ENCODE assay signal across 2 cellular contexts in the genomic region with DNA sequence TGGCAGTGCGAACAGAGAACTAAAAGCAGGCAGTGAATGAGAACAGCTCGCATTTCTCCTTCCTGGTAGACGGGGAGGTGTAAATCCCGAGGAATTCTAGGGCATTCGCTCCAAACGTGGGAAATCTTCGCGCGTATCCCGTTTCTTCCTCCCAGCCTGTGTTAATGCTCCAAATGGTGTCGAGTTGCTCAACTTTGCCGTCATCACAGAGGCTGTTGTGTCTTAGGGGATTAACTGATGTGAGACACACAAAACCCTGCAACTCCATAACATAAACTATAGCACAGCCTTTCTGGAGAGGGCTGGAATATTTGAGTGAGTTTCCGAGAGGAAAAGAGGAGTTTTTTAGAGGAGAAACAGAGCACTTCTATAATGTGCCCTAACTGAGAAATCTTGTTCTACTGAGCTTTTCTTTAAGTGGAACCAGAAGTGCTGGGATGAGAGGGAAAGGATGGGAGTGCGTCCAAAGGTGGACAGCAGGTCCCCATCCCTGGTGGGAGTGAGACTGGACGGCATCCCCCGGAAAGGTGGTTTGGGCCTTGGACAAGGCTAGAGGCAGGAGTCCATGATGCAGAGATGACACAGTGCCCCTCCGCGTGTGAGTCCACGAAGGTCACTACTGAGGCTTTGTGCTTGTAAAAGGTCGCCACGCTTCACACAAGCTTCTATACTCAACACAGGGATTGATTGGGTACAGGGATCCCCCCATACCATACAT.
TF ChIP-seq lines count a peak whose summit lies in the region.

No MANE protein-coding gene starts in this region.

TF ChIP-seq in A549, 52 proteins besides CTCF, POLR2A, EP300 and RAD21:
- no peak for TF ChIP-seq FOSB (CRISPR knock-in tag; IDR thresholded peaks at IDR 0.05)
- no peak for TF ChIP-seq NR3C1 (IDR thresholded peaks at IDR 0.05)
- no peak for TF ChIP-seq RCOR1 (IDR thresholded peaks at IDR 0.05; ENCODE audit: low read depth, low read length)
- no peak for TF ChIP-seq MAFK (IDR thresholded peaks at IDR 0.05; ENCODE audit: partially characterized antibody)
- TF ChIP-seq, protein P1, sequence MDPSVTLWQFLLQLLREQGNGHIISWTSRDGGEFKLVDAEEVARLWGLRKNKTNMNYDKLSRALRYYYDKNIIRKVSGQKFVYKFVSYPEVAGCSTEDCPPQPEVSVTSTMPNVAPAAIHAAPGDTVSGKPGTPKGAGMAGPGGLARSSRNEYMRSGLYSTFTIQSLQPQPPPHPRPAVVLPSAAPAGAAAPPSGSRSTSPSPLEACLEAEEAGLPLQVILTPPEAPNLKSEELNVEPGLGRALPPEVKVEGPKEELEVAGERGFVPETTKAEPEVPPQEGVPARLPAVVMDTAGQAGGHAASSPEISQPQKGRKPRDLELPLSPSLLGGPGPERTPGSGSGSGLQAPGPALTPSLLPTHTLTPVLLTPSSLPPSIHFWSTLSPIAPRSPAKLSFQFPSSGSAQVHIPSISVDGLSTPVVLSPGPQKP (IDR thresholded peaks at IDR 0.05; ENCODE audit: low read depth, low read length): no peak
- TF ChIP-seq BCL3 (IDR thresholded peaks at IDR 0.05): no peak
- no peak for TF ChIP-seq SREBF2 (IDR thresholded peaks at IDR 0.05)
- no peak for TF ChIP-seq TP53 (CRISPR knock-in tag; IDR thresholded peaks at IDR 0.05)
- TF ChIP-seq USF2 (IDR thresholded peaks at IDR 0.05): no peak
- no peak for TF ChIP-seq HOXB5 (CRISPR knock-in tag; IDR thresholded peaks at IDR 0.05)
- TF ChIP-seq, protein P2, sequence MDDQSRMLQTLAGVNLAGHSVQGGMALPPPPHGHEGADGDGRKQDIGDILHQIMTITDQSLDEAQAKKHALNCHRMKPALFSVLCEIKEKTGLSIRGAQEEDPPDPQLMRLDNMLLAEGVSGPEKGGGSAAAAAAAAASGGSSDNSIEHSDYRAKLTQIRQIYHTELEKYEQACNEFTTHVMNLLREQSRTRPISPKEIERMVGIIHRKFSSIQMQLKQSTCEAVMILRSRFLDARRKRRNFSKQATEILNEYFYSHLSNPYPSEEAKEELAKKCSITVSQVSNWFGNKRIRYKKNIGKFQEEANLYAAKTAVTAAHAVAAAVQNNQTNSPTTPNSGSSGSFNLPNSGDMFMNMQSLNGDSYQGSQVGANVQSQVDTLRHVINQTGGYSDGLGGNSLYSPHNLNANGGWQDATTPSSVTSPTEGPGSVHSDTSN (IDR thresholded peaks at IDR 0.05): no peak
- no peak for TF ChIP-seq CHD2 (IDR thresholded peaks at IDR 0.05; ENCODE audit: low read length, partially characterized antibody)
- TF ChIP-seq E2F6 (IDR thresholded peaks at IDR 0.05; ENCODE audit: borderline replicate concordance, low read depth): no peak
- TF ChIP-seq CBX8 (IDR thresholded peaks at IDR 0.05): no peak
- TF ChIP-seq TFCP2L1 (CRISPR knock-in tag; IDR thresholded peaks at IDR 0.05): no peak

TF ChIP-seq in endothelial cell of umbilical vein, 7 proteins besides CTCF, POLR2A, EP300 and RAD21:
- TF ChIP-seq EZH2 (IDR thresholded peaks at IDR 0.05; ENCODE audit: borderline replicate concordance, low read depth, low read length, severe bottlenecking) (peak; percentile 70), MAX (IDR thresholded peaks at IDR 0.05; ENCODE audit: insufficient read depth, insufficient read length) (no peak)
